In the genomic region with DNA sequence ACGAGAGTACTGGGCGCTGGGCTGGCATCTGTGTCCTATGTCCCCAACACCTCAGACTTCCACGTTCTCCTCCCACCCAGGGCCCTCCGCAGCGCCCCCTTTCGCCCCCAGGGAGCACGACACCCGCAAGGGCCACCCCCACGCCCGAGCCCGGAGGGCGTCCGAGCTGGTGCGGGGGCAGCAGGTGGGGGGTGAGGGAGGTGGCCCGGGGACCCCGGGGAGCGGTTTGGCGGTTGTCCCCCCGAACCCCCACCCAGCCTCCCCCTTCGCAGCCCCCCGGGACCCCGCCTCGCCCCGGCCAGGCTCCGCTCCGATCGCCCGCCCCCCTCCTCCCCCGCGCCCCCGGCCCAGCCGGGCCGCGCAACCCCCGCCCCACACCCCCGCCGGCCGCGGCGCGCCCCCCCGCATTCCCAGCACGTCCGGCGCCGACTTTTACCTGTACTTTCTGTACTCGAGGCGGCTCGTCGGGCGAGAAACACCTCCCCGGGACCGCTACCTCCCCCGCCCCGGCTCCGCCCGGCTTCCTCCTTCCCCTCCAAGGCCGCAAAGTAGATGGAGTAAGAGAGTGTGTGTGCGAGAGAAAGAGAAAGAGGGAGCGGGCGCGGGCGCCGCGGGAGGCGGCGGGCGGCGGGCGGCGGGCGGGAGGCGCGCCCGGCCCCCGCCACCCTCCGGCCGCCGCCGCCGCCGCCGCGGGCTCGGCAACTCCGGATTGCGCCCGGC, we compare ENCODE assay signal across 8 cellular contexts. TPM values are rescaled to one million over a fixed set of nuclear protein-coding genes. Genes with fewer than 3 reads are reported as not detected.
DNase-seq lines count a peak whose midpoint lies in the region; ATAC-seq, FAIRE-seq and TF ChIP-seq lines count a peak whose summit lies in the region.

No MANE protein-coding gene starts in this region.

- H4K20me1 ChIP-seq in K562 (replicated peaks; ENCODE audit: control insufficient read depth, insufficient read depth, low read length) (no peaks in the 10 kb centered on the region), keratinocyte (ENCODE audit: control insufficient read depth, extremely low read depth, insufficient read depth, low read length) (no peaks in the 10 kb centered on the region)

- in situ Hi-C loops in K562 (cut with MboI), result no loop called here

- no peaks in the 10 kb centered on the region for H3K79me2 ChIP-seq in K562 (ENCODE audit: control insufficient read depth, insufficient read depth, low read length)
- H3K79me2 ChIP-seq in keratinocyte (ENCODE audit: control insufficient read depth, insufficient read depth, low read length), result no peaks in the 10 kb centered on the region

- peaks cover 20% of the 10 kb centered on the region for H3K9me3 Mint-ChIP-seq in T-helper 1 cell treated with Interleukin-12 subunit alpha and Interleukin-12 subunit beta and Interleukin-4 antibody, amounts not matched to agents 30 μg/mL and 1 μg/mL, for 36 hours

- intact Hi-C loops in K562 (cut with micrococcal nuclease), result no loop called here

- H3K9me3 ChIP-seq in K562 (replicated peaks; ENCODE audit: control insufficient read depth, insufficient read depth, low read depth, low read length) (no peaks in the 10 kb centered on the region), keratinocyte (ENCODE audit: control insufficient read depth, low read depth, low read length) (no peaks in the 10 kb centered on the region)

- H3K9me1 ChIP-seq in K562 (ENCODE audit: control insufficient read depth, insufficient read depth, low read length), result no peaks in the 10 kb centered on the region
- H3K9me1 ChIP-seq in keratinocyte (ENCODE audit: control insufficient read depth, extremely low read depth, insufficient read depth, low read length), result no peaks in the 10 kb centered on the region

- H3K9ac ChIP-seq in K562 (ENCODE audit: insufficient read depth in 1 of 2, low read depth in 2 of 2, low read length in 2 of 2) (no peak overlapping the region), keratinocyte (ENCODE audit: control insufficient read depth, extremely low read depth, insufficient read depth, low read length) (peak overlapping the region; percentile 41)

- peaks cover 34% of the 10 kb centered on the region for H3K36me3 Mint-ChIP-seq in T-helper 1 cell treated with Interleukin-12 subunit alpha and Interleukin-12 subunit beta and Interleukin-4 antibody, amounts not matched to agents 30 μg/mL and 1 μg/mL, for 36 hours (ENCODE audit: low read depth)

- H3K27me3 ChIP-seq in K562 (ENCODE audit: control insufficient read depth in 2 of 2, insufficient read depth in 2 of 2, low read length in 2 of 2) (peaks cover 0 to 10% of the 10 kb centered on the region in 2 experiments; a peak in 1 of 5 replicates), keratinocyte (ENCODE audit: control insufficient read depth, extremely low read depth, insufficient read depth, low read length) (no peaks in the 10 kb centered on the region)

- POLR2A ChIA-PET in K562 (lab: Yijun Ruan, JAX), result no interaction called here

- H3K27ac ChIP-seq in K562 (ENCODE audit: extremely low read depth, low read depth, low read length), result no peak overlapping the region
- no peak overlapping the region for H3K27ac ChIP-seq in keratinocyte (ENCODE audit: control insufficient read depth, insufficient read depth, low read length)

- no peak for TF ChIP-seq RAD21 in K562 (CRISPR knock-in tag; conservative IDR thresholded peaks at IDR 0.05 in 1 of 2, IDR thresholded peaks at IDR 0.05 in 1 of 2)

- dilution Hi-C loops in keratinocyte (cut with MboI; ENCODE audit: extremely low pct_ligation_motif_present, low sequenced_read_pairs), result no loop called here

- no peak overlapping the region for H3K4me3 ChIP-seq in K562
- peak overlapping the region in 2 of 3 experiments; percentile 52 to 62 for H3K4me3 ChIP-seq in keratinocyte (ENCODE audit: control insufficient read depth in 2 of 3, extremely low read depth in 1 of 3, insufficient read depth in 2 of 3, low read depth in 1 of 3, low read length in 3 of 3)

- no peak for TF ChIP-seq EP300 in K562 (IDR thresholded peaks at IDR 0.05; ENCODE audit: low read length)

- no peak for TF ChIP-seq POLR2A in K562 (conservative IDR thresholded peaks at IDR 0.05)

- DNase-seq in ELR (ENCODE audit: low read depth) (peak; percentile 36), K562 (ENCODE audit: extremely low read depth in 1 of 4, low spot score in 3 of 4) (peak in 3 of 4 experiments; percentile 19 to 33 (median 20)), keratinocyte (ENCODE audit: low read depth, low spot score) (no peak), dedifferentiated amniotic fluid mesenchymal stem cell (ENCODE audit: extremely low spot score) (no peak), epidermal melanocyte (ENCODE audit: insufficient read length, low spot score) (no peak)
- peak; percentile 23 to 37 (median 31) for DNase-seq in stimulated activated CD4-positive, alpha-beta T cell treated with anti-CD3 and anti-CD28 coated beads, TNF-alpha, amount 100 ng/mL, for 4 hours (ENCODE audit: low read depth in 3 of 3)

- peak; percentile 25 to 49 (median 45); a peak in 4 of 6 replicates for TF ChIP-seq CTCF in K562 (IDR thresholded peaks at IDR 0.05 in 2 of 3, conservative IDR thresholded peaks at IDR 0.05 in 1 of 3; ENCODE audit: insufficient read depth in 2 of 3, low read depth in 1 of 3, low read length in 3 of 3)
- TF ChIP-seq CTCF in keratinocyte (optimal IDR thresholded peaks at IDR 0.05 in 1 of 3, IDR thresholded peaks at IDR 0.05 in 1 of 3, conservative IDR thresholded peaks at IDR 0.05 in 1 of 3; ENCODE audit: extremely low read depth in 1 of 3, insufficient read depth in 2 of 3, low read length in 3 of 3), result peak; percentile 52 to 65 (median 56)

- BruUV-seq in K562 (replicated peaks; lab: Mats Ljungman, UMichigan), result no TSS peak

- no peak for FAIRE-seq in K562 (lab: Jason Lieb, UNC)
- FAIRE-seq in keratinocyte (lab: Jason Lieb, UNC), result no peak

- H3K27ac Mint-ChIP-seq in T-helper 1 cell treated with Interleukin-12 subunit alpha and Interleukin-12 subunit beta and Interleukin-4 antibody, amounts not matched to agents 30 μg/mL and 1 μg/mL, for 36 hours, result peak overlapping the region; percentile 98

- H3K36me3 ChIP-seq in K562 (ENCODE audit: control insufficient read depth, insufficient read depth, low read length), result no peaks in the 10 kb centered on the region
- H3K36me3 ChIP-seq in keratinocyte (ENCODE audit: control insufficient read depth in 2 of 2, extremely low read depth in 1 of 2, insufficient read depth in 2 of 2, low read length in 2 of 2), result no peaks in the 10 kb centered on the region

- 21% methylated on average over 18 of the region's 88 CpGs for WGBS in K562 (ENCODE audit: insufficient coverage, low coverage, missing lambda C conversion rate)

- H3K4me1 ChIP-seq in K562 (replicated peaks in 1 of 2; ENCODE audit: control insufficient read depth in 2 of 2, insufficient read depth in 2 of 2, low read length in 2 of 2) (peaks cover 0 to 3% of the 10 kb centered on the region in 2 experiments; a peak in 2 of 5 replicates), keratinocyte (ENCODE audit: control insufficient read depth, extremely low read depth, insufficient read depth, low read length) (peaks cover 10% of the 10 kb centered on the region)

- CTCF ChIA-PET in K562 (lab: Yijun Ruan, JAX; ENCODE audit: low intra/inter-chr PET ratio), result no interaction called here

- peak; percentile 16 for ATAC-seq in HG02610 (IDR thresholded peaks at IDR 0.05; ENCODE audit: unreplicated experiment)
- peak; percentile 75 for ATAC-seq in K562

- H3K4me3 Mint-ChIP-seq in T-helper 1 cell treated with Interleukin-12 subunit alpha and Interleukin-12 subunit beta and Interleukin-4 antibody, amounts not matched to agents 30 μg/mL and 1 μg/mL, for 36 hours, result peak overlapping the region; percentile 94

- peaks cover 58% of the 10 kb centered on the region for H3K4me1 Mint-ChIP-seq in T-helper 1 cell treated with Interleukin-12 subunit alpha and Interleukin-12 subunit beta and Interleukin-4 antibody, amounts not matched to agents 30 μg/mL and 1 μg/mL, for 36 hours (ENCODE audit: low read depth)

- H3K4me2 ChIP-seq in K562 (ENCODE audit: insufficient read depth, low read length), result no peak overlapping the region
- H3K4me2 ChIP-seq in keratinocyte (ENCODE audit: control insufficient read depth, extremely low read depth, insufficient read depth, low read depth, low read length), result peak overlapping the region; percentile 36

- H3K27me3 Mint-ChIP-seq in T-helper 1 cell treated with Interleukin-12 subunit alpha and Interleukin-12 subunit beta and Interleukin-4 antibody, amounts not matched to agents 30 μg/mL and 1 μg/mL, for 36 hours (ENCODE audit: low read depth), result no peaks in the 10 kb centered on the region

- H2AFZ ChIP-seq in K562 (ENCODE audit: low read depth, low read length) (no peak overlapping the region), keratinocyte (ENCODE audit: control insufficient read depth, low read length) (no peak overlapping the region)

TF ChIP-seq in K562, 482 proteins besides CTCF, POLR2A, EP300 and RAD21 (continues in another document):
- 0 out of 2 replicates have a peak, but pooled peaks have one; percentile 9 for TF ChIP-seq EGR1 (conservative IDR thresholded peaks at IDR 0.05)

RNA-seq across cellular contexts. Expression of gene CDYL2, which starts 0.9 kb away (rescaled TPM):
- total RNA-seq in K562 (2011; cell fraction: chromatin; rRNA removed; ENCODE audit: low replicate concordance), result 0.07 and 0.09 TPM in 2 replicates
- not detected in 2 replicates for total RNA-seq in K562 (2011; cell fraction: nucleolus; rRNA removed)
- total RNA-seq in K562 (2011; cell fraction: nucleoplasm; rRNA removed), result not detected in 2 replicates
- total RNA-seq in K562 (2014; rRNA removed) (under 0.01 TPM in 1 of 2 replicates, not detected in the other), K562 (2014; rRNA removed; fragmentation: Illumina TruSeq; extraction: Trizol) (not detected in 2 replicates), K562 (2015; rRNA removed; fragmentation: Illumina TruSeq; extraction: Trizol) (not detected in 2 replicates), K562 (2021) (0.04 and 0.25 TPM in 2 replicates)
- polyA plus RNA-seq in K562 (2011; rRNA removed) (0.01 TPM in 1 of 2 replicates, not detected in the other), K562 (2014; fragmentation: Illumina TruSeq; extraction: Trizol) (not detected in 2 replicates), K562 (2014; fragmentation: Nextera tagmentation; extraction: Ambion mirVana) (not detected), K562 (2014; rRNA removed) (not detected in 2 replicates), keratinocyte (1.6 to 2.0 TPM (median 1.9 TPM) in 3 replicates)
- 0.01 TPM in 1 of 2 replicates, not detected in the other for polyA plus RNA-seq in K562 (2011; cell fraction: cytosol; rRNA removed)
- 0.01 TPM in 1 of 2 replicates, not detected in the other for polyA plus RNA-seq in K562 (2011; cell fraction: nucleus; rRNA removed)
- polyA plus RNA-seq in K562 (2012), result 0.01 and 0.03 TPM in 2 replicates
- 0.51 TPM in 1 of 2 replicates, not detected in the other for polyA minus RNA-seq in K562 (2011; rRNA and poly(A)+ RNA removed)
- polyA minus RNA-seq in K562 (2011; cell fraction: cytosol; rRNA and poly(A)+ RNA removed), result 0.18 and 0.19 TPM in 2 replicates
- under 0.01 TPM in 2 replicates for polyA minus RNA-seq in K562 (2011; cell fraction: nucleus; rRNA and poly(A)+ RNA removed)
- polyA plus RNA-seq in keratinocyte (2011; ENCODE audit: low read depth), result 1.3 TPM
- polyA plus RNA-seq in keratinocyte (2011; cell fraction: cytosol; rRNA removed), result 2.1 and 2.9 TPM in 2 replicates
- 5.5 TPM in 2 replicates for polyA plus RNA-seq in keratinocyte (2011; cell fraction: nucleus; rRNA removed)
- 1.4 and 3.6 TPM in 2 replicates for polyA plus RNA-seq in keratinocyte (2012; ENCODE audit: low replicate concordance)
- 3.1 to 15.1 TPM (median 7.6 TPM) in 3 replicates for polyA minus RNA-seq in keratinocyte
- polyA minus RNA-seq in keratinocyte (2011; cell fraction: cytosol; rRNA and poly(A)+ RNA removed), result 3.6 TPM
- 7.3 and 11.0 TPM in 2 replicates for polyA minus RNA-seq in keratinocyte (2011; cell fraction: nucleus; rRNA and poly(A)+ RNA removed)

Comparison
In these comparisons a context has a peak if more than half of its experiments do, and no peak if none do; other contexts are left out.
1. DNase-seq: peak in ELR (single experiment), K562 (3 of 4) and stimulated activated CD4-positive, alpha-beta T cell treated with anti-CD3 and anti-CD28 coated beads, TNF-alpha, amount 100 ng/mL, for 4 hours (3 of 3); none in keratinocyte (single experiment), dedifferentiated amniotic fluid mesenchymal stem cell (single experiment) and epidermal melanocyte (single experiment).